In genomic region chr2:144477281-144477942, GRCh38 we compare ENCODE assay signal across 13 cellular contexts. TPM values are rescaled to one million over a fixed set of nuclear protein-coding genes. Genes with fewer than 3 reads are reported as not detected.
DNase-seq lines count a peak whose midpoint lies in the region; ATAC-seq, FAIRE-seq and TF ChIP-seq lines count a peak whose summit lies in the region.
"Had no signal": no experiment of that assay in that cellular context is flagged by ENCODE, and none has a peak within 500 bp of the region (broad histone marks: within the 10 kb centered on the region; RNA-seq: fewer than 3 reads in every experiment).

No MANE protein-coding gene starts in this region.

- peaks cover 61% of the 10 kb centered on the region for H3K4me1 Mint-ChIP-seq in astrocyte (ENCODE audit: low read depth, unreplicated experiment)

- H3K27ac ChIP-seq in cardiac muscle cell (peak overlapping the region; percentile 75), astrocyte (ENCODE audit: low read depth, low read length) (no peak overlapping the region), layer of hippocampus (ENCODE audit: low read depth, low read length) (peak overlapping the region; percentile 31), tibial nerve (peak overlapping the region in 3 of 4 donors; percentile 20 to 73 (median 70))

- peak in 1 of 2 donors; percentile 42 for DNase-seq in cardiac muscle cell (ENCODE audit: low read depth in 1 of 2, low spot score in 1 of 2)
- no peak for DNase-seq in left cardiac atrium
- peak; percentile 72 for DNase-seq in astrocyte (ENCODE audit: low read depth)
- no peak for DNase-seq in tibial nerve (ENCODE audit: low spot score in 2 of 2)
- no peak for DNase-seq in stimulated activated CD4-positive, alpha-beta T cell treated with anti-CD3 and anti-CD28 coated beads, Interleukin-4, amount 100 ng/mL, for 1 hour
- DNase-seq in stimulated activated CD4-positive, alpha-beta T cell treated with anti-CD3 and anti-CD28 coated beads, Interleukin-15, amount 100 ng/mL, for 24 hours = no peak
- DNase-seq in NCI-H2227 treated with DMSO at 0.1 percent for 48 hours (lab: John Stamatoyannopoulos, UW) = no peak
- DNase-seq: DMS53, H7, NCI-H1436 treated with DMSO at 0.1 percent for 48 hours had no signal

- H3K4me3 ChIP-seq in cardiac muscle cell (no peak overlapping the region), astrocyte (ENCODE audit: insufficient read depth, low read depth, low read length) (no peak overlapping the region), tibial nerve (no peak overlapping the region)
- H3K4me3 ChIP-seq: GM12878 had no signal

- no peak overlapping the region for H2AFZ ChIP-seq in astrocyte (ENCODE audit: low read depth, low read length)

- H3K36me3 ChIP-seq in cardiac muscle cell (no peaks in the 10 kb centered on the region), astrocyte (ENCODE audit: insufficient read depth, low read length) (no peaks in the 10 kb centered on the region), tibial nerve (no peaks in the 10 kb centered on the region)

- no peaks in the 10 kb centered on the region for H3K79me2 ChIP-seq in astrocyte (ENCODE audit: insufficient read depth, low read length)

- no peak overlapping the region for H3K9ac ChIP-seq in astrocyte (ENCODE audit: low read length)

- no peaks in the 10 kb centered on the region for H3K9me3 Mint-ChIP-seq in astrocyte (ENCODE audit: unreplicated experiment)

- 36 to 38% methylated on average over 4 of the region's 4 CpGs for WGBS in tibial nerve, 2 donors

- H3K4me2 ChIP-seq in astrocyte (ENCODE audit: low read length) = peak overlapping the region; percentile 37

- H4K20me1 ChIP-seq in astrocyte (ENCODE audit: insufficient read depth, low read length) = peaks cover 14% of the 10 kb centered on the region

- no peak for TF ChIP-seq CTCF in cardiac muscle cell (IDR thresholded peaks at IDR 0.05; ENCODE audit: low read depth, low read length)
- no peak for TF ChIP-seq CTCF in astrocyte (IDR thresholded peaks at IDR 0.05; ENCODE audit: insufficient read depth, low read depth, low read length)
- TF ChIP-seq CTCF in tibial nerve (IDR thresholded peaks at IDR 0.05) = no peak

- TF ChIP-seq POLR2A in tibial nerve (IDR thresholded peaks at IDR 0.05) = no peak

- no peak for ATAC-seq in left cardiac atrium
- ATAC-seq: GM12878 had no signal

- no peaks in the 10 kb centered on the region for H3K27me3 ChIP-seq in cardiac muscle cell
- H3K27me3 ChIP-seq in astrocyte (ENCODE audit: insufficient read depth, low read length) = no peaks in the 10 kb centered on the region
- no peaks in the 10 kb centered on the region for H3K27me3 ChIP-seq in layer of hippocampus (ENCODE audit: control insufficient read depth, insufficient read depth, low read length)
- no peaks in the 10 kb centered on the region for H3K27me3 ChIP-seq in tibial nerve

- intact Hi-C loops in left cardiac atrium (cut with DNase I) = no loop called here

- FAIRE-seq in astrocyte (lab: Jason Lieb, UNC) = no peak
- FAIRE-seq: GM12878, HTR-8/SVneo had no signal

- peak overlapping the region; percentile 17 for H3K4me3 Mint-ChIP-seq in astrocyte (ENCODE audit: unreplicated experiment)

- H3K27ac Mint-ChIP-seq in astrocyte (ENCODE audit: unreplicated experiment) = peak overlapping the region; percentile 83

- no peaks in the 10 kb centered on the region for H3K9me3 ChIP-seq in cardiac muscle cell (ENCODE audit: low read depth)
- no peaks in the 10 kb centered on the region for H3K9me3 ChIP-seq in astrocyte (ENCODE audit: insufficient read depth, low read depth, low read length)
- H3K9me3 ChIP-seq in tibial nerve = no peaks in the 10 kb centered on the region

- H3K27me3 Mint-ChIP-seq in astrocyte (ENCODE audit: low read depth, unreplicated experiment) = no peaks in the 10 kb centered on the region

- peaks cover 62% of the 10 kb centered on the region for H3K4me1 ChIP-seq in cardiac muscle cell (ENCODE audit: low read depth)
- peaks cover 29% of the 10 kb centered on the region for H3K4me1 ChIP-seq in astrocyte (ENCODE audit: insufficient read depth, low read length)
- H3K4me1 ChIP-seq in tibial nerve = peaks cover 0 to 94% (median 51%) of the 10 kb centered on the region in 4 donors

- TF ChIP-seq EP300 in tibial nerve (IDR thresholded peaks at IDR 0.05) = no peak

- H3K36me3 Mint-ChIP-seq in astrocyte (ENCODE audit: low read depth, unreplicated experiment) = peaks cover 2% of the 10 kb centered on the region

RNA-seq across cellular contexts. Expression of gene ZEB2, which starts 42.5 kb away (rescaled TPM):
- total RNA-seq in cardiac muscle cell (27.0 and 41.2 TPM in 2 replicates), left cardiac atrium (100 to 1,000 TPM; 118 to 131 TPM), astrocyte (84.9 and 90.9 TPM in 2 replicates), tibial nerve (100 to 1,000 TPM; 148 to 290 (median 218) TPM)
- polyA plus RNA-seq in cardiac muscle cell = 16.8 and 17.9 TPM in 2 replicates
